ENCODE assay signal across 1 cellular context in the genomic region with DNA sequence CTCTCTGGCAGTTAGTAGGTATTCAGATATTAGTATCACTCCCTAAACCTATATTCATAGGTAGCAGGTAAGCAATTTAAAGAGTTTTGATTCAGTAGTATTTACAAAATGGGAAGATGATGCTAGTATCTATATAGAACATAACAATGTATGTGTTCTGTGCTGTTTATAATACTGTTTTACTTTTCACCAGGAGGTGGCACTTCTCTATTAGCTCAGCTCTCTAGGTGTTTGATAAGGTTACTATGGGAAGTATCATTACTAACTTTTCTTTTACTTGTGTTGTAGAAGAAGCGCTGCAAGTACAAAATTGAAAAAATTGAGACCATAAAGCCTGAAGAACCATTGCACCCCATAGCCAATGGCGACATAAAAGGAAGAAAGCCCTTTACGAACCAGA.
TF ChIP-seq lines count a peak whose summit lies in the region.

No MANE protein-coding gene starts in this region.

TF ChIP-seq in GM12878, 131 proteins besides CTCF, POLR2A, EP300 and RAD21:
- TF ChIP-seq BMI1 (IDR thresholded peaks at IDR 0.05; ENCODE audit: borderline replicate concordance) (no peak), SMC3 (IDR thresholded peaks at IDR 0.05; ENCODE audit: borderline replicate concordance, low read length) (peak; percentile 31; the same call in 1 of the 2 replicates)
TF ChIP-seq in GM12878: peak in this region for 1.
